Comparison of ENCODE assay signal across 1 cellular context in genomic region chr11:126969865-126970479, GRCh38.
TF ChIP-seq lines count a peak whose summit lies in the region.

No MANE protein-coding gene starts in this region.

TF ChIP-seq in HCT116, 20 proteins besides CTCF, POLR2A, EP300 and RAD21 (continued from another document):
- no peak for TF ChIP-seq ATF3 (IDR thresholded peaks at IDR 0.05)
- no peak for TF ChIP-seq ELF1 (IDR thresholded peaks at IDR 0.05; ENCODE audit: borderline replicate concordance, low read depth)
TF ChIP-seq in HCT116: peak in this region for 0.
